In the genomic region with DNA sequence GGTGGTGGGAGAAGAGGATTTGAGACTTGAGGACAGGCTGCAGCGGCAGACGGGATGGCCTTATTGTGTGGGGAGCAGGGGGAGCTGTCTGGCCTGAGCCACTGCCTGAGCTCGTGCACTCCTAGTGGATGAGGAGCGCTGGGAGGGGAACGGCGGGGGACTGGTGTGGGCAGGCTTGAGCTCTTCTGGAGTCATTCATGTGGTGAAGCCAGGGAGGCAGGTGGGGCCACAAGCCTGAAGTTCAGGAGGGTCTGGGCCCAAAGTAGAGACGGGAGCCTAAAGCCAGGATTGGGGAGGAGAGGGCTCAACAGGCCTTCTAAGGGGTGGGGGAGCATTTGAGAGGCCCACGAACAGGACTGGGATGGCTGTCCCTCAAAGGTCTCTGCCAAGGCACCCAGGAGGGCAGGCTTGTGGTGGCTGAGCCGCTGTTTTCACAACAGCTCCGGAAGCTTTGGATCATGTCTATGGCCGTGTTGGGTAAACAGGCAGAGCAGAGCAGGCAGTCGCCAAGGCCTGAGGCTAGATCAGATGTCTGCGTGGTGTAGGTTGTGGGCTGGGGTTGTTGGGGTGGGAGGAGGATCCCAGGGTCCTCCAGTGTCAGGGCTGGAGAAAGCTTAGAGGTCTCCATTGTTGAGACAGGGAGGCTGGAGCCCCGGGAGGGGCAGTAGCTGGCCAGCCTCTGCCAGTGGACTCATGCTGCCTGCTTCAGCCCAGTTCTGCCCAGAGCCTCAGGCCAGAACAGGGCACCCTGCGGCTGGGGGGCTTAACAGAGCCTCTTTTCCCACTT, we compare ENCODE assay signal across 8 cellular contexts. TPM values are rescaled to one million over a fixed set of nuclear protein-coding genes. Genes with fewer than 3 reads are reported as not detected.
DNase-seq lines count a peak whose midpoint lies in the region; ATAC-seq and TF ChIP-seq lines count a peak whose summit lies in the region.

No MANE protein-coding gene starts in this region.

- no peak for TF ChIP-seq CTCF in activated CD8-positive, alpha-beta T cell treated with anti-CD3 and anti-CD28 coated beads for 36 hours (IDR thresholded peaks at IDR 0.05)
- TF ChIP-seq CTCF in thoracic aorta (IDR thresholded peaks at IDR 0.05) = no peak

- H3K36me3 ChIP-seq in thoracic aorta = peaks cover 7% of the 10 kb centered on the region

- peak overlapping the region; percentile 45 for H3K27ac Mint-ChIP-seq in activated CD8-positive, alpha-beta T cell treated with anti-CD3 and anti-CD28 coated beads, Interleukin-2, amount 10 ng/mL, durations not matched to agents 7 days and 5 days
- no peak overlapping the region for H3K27ac Mint-ChIP-seq in activated CD8-positive, alpha-beta T cell treated with anti-CD3 and anti-CD28 coated beads for 36 hours

- peak; percentile 44 for DNase-seq in activated CD8-positive, alpha-beta T cell treated with anti-CD3 and anti-CD28 coated beads, Interleukin-2, amount 10 ng/mL, durations not matched to agents 7 days and 5 days
- no peak for DNase-seq in activated CD8-positive, alpha-beta T cell treated with anti-CD3 and anti-CD28 coated beads for 36 hours
- DNase-seq in SK-MEL-5 (ENCODE audit: low read depth, low spot score) (peak; percentile 37), iris pigment epithelial cell (ENCODE audit: low read depth) (peak; percentile 76), thoracic aorta (ENCODE audit: low spot score) (no peak), DMS114 treated with DMSO at 0.1 percent for 48 hours (lab: John Stamatoyannopoulos, UW; ENCODE audit: unreplicated experiment) (no peak)
- no peak for DNase-seq in activated CD4-positive, alpha-beta T cell treated with anti-CD3 and anti-CD28 coated beads for 48 hours

- H3K36me3 Mint-ChIP-seq in activated CD8-positive, alpha-beta T cell treated with anti-CD3 and anti-CD28 coated beads, Interleukin-2, amount 10 ng/mL, durations not matched to agents 7 days and 5 days (ENCODE audit: low read depth) = no peaks in the 10 kb centered on the region
- H3K36me3 Mint-ChIP-seq in activated CD8-positive, alpha-beta T cell treated with anti-CD3 and anti-CD28 coated beads for 36 hours (ENCODE audit: low read depth) = peaks cover 2% of the 10 kb centered on the region

- H3K9me3 ChIP-seq in thoracic aorta = no peaks in the 10 kb centered on the region

- peak overlapping the region; percentile 16 for H3K4me3 ChIP-seq in thoracic aorta

- H3K27ac ChIP-seq in thoracic aorta = no peak overlapping the region

- H3K4me3 Mint-ChIP-seq in activated CD8-positive, alpha-beta T cell treated with anti-CD3 and anti-CD28 coated beads, Interleukin-2, amount 10 ng/mL, durations not matched to agents 7 days and 5 days = no peak overlapping the region
- no peak overlapping the region for H3K4me3 Mint-ChIP-seq in activated CD8-positive, alpha-beta T cell treated with anti-CD3 and anti-CD28 coated beads for 36 hours

- H3K27me3 Mint-ChIP-seq in activated CD8-positive, alpha-beta T cell treated with anti-CD3 and anti-CD28 coated beads, Interleukin-2, amount 10 ng/mL, durations not matched to agents 7 days and 5 days (ENCODE audit: low read depth) = no peaks in the 10 kb centered on the region
- H3K27me3 Mint-ChIP-seq in activated CD8-positive, alpha-beta T cell treated with anti-CD3 and anti-CD28 coated beads for 36 hours = no peaks in the 10 kb centered on the region

- intact Hi-C loops in activated CD8-positive, alpha-beta T cell treated with anti-CD3 and anti-CD28 coated beads for 36 hours (cut with micrococcal nuclease) = no loop called here

- ATAC-seq in activated CD8-positive, alpha-beta T cell treated with anti-CD3 and anti-CD28 coated beads, Interleukin-2, amount 10 ng/mL, durations not matched to agents 7 days and 5 days = peak; percentile 50
- no peak for ATAC-seq in activated CD8-positive, alpha-beta T cell treated with anti-CD3 and anti-CD28 coated beads for 36 hours
- ATAC-seq in thoracic aorta (ENCODE audit: insufficient number of reproducible peaks, low FRiP score, low read depth) (no peak), GM19328 (IDR thresholded peaks at IDR 0.05; ENCODE audit: unreplicated experiment) (no peak)

- CTCF ChIA-PET in activated CD8-positive, alpha-beta T cell treated with anti-CD3 and anti-CD28 coated beads, Interleukin-2, amount 10 ng/mL, durations not matched to agents 7 days and 5 days (lab: Charles Lee) = interaction anchor here (1.5 to 2.3 kb wide), 3 partner anchors 27 to 54 kb away, joined by 5 to 12 read pairs (median 11); no protein-coding TSS in a partner anchor
- CTCF ChIA-PET in activated CD8-positive, alpha-beta T cell treated with anti-CD3 and anti-CD28 coated beads for 36 hours (lab: Charles Lee) = interaction anchor here (0.8 to 2.2 kb wide), 3 partner anchors 9 to 55 kb away, joined by 3 to 9 read pairs (median 7); a partner anchor contains a TSS

- no peaks in the 10 kb centered on the region for H3K27me3 ChIP-seq in thoracic aorta (replicated peaks; ENCODE audit: insufficient read depth)

- POLR2A ChIA-PET in activated CD8-positive, alpha-beta T cell treated with anti-CD3 and anti-CD28 coated beads, Interleukin-2, amount 10 ng/mL, durations not matched to agents 7 days and 5 days (lab: Charles Lee) = no interaction called here
- POLR2A ChIA-PET in activated CD8-positive, alpha-beta T cell treated with anti-CD3 and anti-CD28 coated beads for 36 hours (lab: Charles Lee) = no interaction called here

- in situ Hi-C loops in SK-MEL-5 (cut with HindIII; ENCODE audit: low pct_unique_long_range_greater_than_20kb, low sequenced_read_pairs) = no loop called here

- no peaks in the 10 kb centered on the region for H3K9me3 Mint-ChIP-seq in activated CD8-positive, alpha-beta T cell treated with anti-CD3 and anti-CD28 coated beads, Interleukin-2, amount 10 ng/mL, durations not matched to agents 7 days and 5 days (ENCODE audit: insufficient read depth)
- H3K9me3 Mint-ChIP-seq in activated CD8-positive, alpha-beta T cell treated with anti-CD3 and anti-CD28 coated beads for 36 hours = no peaks in the 10 kb centered on the region

- H3K4me1 ChIP-seq in thoracic aorta (ENCODE audit: control insufficient read depth in 1 of 2, low read depth in 2 of 2) = peaks cover 4 to 42% of the 10 kb centered on the region in 2 donors

- peaks cover 52% of the 10 kb centered on the region for H3K4me1 Mint-ChIP-seq in activated CD8-positive, alpha-beta T cell treated with anti-CD3 and anti-CD28 coated beads, Interleukin-2, amount 10 ng/mL, durations not matched to agents 7 days and 5 days (ENCODE audit: low read depth)
- H3K4me1 Mint-ChIP-seq in activated CD8-positive, alpha-beta T cell treated with anti-CD3 and anti-CD28 coated beads for 36 hours (ENCODE audit: low read depth) = peaks cover 40% of the 10 kb centered on the region

RNA-seq across cellular contexts. Expression of a gene that starts 8.2 kb away (rescaled TPM):
- total RNA-seq in activated CD8-positive, alpha-beta T cell treated with anti-CD3 and anti-CD28 coated beads, Interleukin-2, amount 10 ng/mL, durations not matched to agents 7 days and 5 days = 10 to 100 TPM; 19.5 to 20.5 TPM
- total RNA-seq in activated CD8-positive, alpha-beta T cell treated with anti-CD3 and anti-CD28 coated beads for 36 hours = 10 to 100 TPM; 18.7 to 21.5 TPM
- total RNA-seq in SK-MEL-5 (2014; rRNA removed; shearing (Covaris generic)) = 3.3 and 4.0 TPM in 2 replicates
- 60.2 and 68.2 TPM in 2 replicates for polyA plus RNA-seq in SK-MEL-5 (2015; cell fraction: cytosol; rRNA removed)
- 33.7 and 45.3 TPM in 2 replicates for polyA plus RNA-seq in SK-MEL-5 (2015; cell fraction: nucleus; rRNA removed)
- 10 to 100 TPM; 17.5 to 20.2 TPM for total RNA-seq in thoracic aorta

RNA-seq across cellular contexts. Expression of a gene that starts 39.0 kb away (rescaled TPM):
- 10 to 100 TPM; 31.7 to 32.3 TPM for total RNA-seq in activated CD8-positive, alpha-beta T cell treated with anti-CD3 and anti-CD28 coated beads, Interleukin-2, amount 10 ng/mL, durations not matched to agents 7 days and 5 days
- total RNA-seq in activated CD8-positive, alpha-beta T cell treated with anti-CD3 and anti-CD28 coated beads for 36 hours = 10 to 100 TPM; 42.5 to 42.9 TPM
- total RNA-seq in SK-MEL-5 (2014; rRNA removed; shearing (Covaris generic)) = 22.7 and 23.4 TPM in 2 replicates
- polyA plus RNA-seq in SK-MEL-5 (2015; cell fraction: cytosol; rRNA removed) = 24.2 and 29.9 TPM in 2 replicates
- polyA plus RNA-seq in SK-MEL-5 (2015; cell fraction: nucleus; rRNA removed) = 14.2 and 20.6 TPM in 2 replicates
- total RNA-seq in thoracic aorta = 10 to 100 TPM in 1 of 2 donors, 1 to 10 TPM in 1; 7.0 to 17.6 TPM

Comparison
In these comparisons a context has a peak if more than half of its experiments do, and no peak if none do; other contexts are left out.
1. DNase-seq: peak in activated CD8-positive, alpha-beta T cell treated with anti-CD3 and anti-CD28 coated beads, Interleukin-2, amount 10 ng/mL, durations not matched to agents 7 days and 5 days (single experiment), SK-MEL-5 (single experiment) and iris pigment epithelial cell (single experiment); none in activated CD8-positive, alpha-beta T cell treated with anti-CD3 and anti-CD28 coated beads for 36 hours (single experiment), thoracic aorta (single experiment), DMS114 treated with DMSO at 0.1 percent for 48 hours (single experiment) and activated CD4-positive, alpha-beta T cell treated with anti-CD3 and anti-CD28 coated beads for 48 hours (single experiment).